ENCODE assay signal across 12 cellular contexts in genomic region chr12:82524020-82524419, GRCh38.
DNase-seq lines count a peak whose midpoint lies in the region; ATAC-seq, FAIRE-seq and TF ChIP-seq lines count a peak whose summit lies in the region.
"Had no signal": no experiment of that assay in that cellular context is flagged by ENCODE, and none has a peak within 500 bp of the region (broad histone marks: within the 10 kb centered on the region; RNA-seq: fewer than 3 reads in every experiment).

No MANE protein-coding gene starts in this region.

- no peaks in the 10 kb centered on the region for H3K9me3 ChIP-seq in suprapubic skin
- H3K9me3 ChIP-seq: tibial artery had no signal

- DNase-seq in glomerular visceral epithelial cell (ENCODE audit: extremely low spot score) (peak; percentile 43), substantia nigra (lab: John Stamatoyannopoulos, UW) (peak in 1 of 49 donors; percentile 2), suprapubic skin (ENCODE audit: low spot score in 2 of 2) (no peak), SKM-1 (lab: John Stamatoyannopoulos, UW; ENCODE audit: unreplicated experiment) (no peak), frontal cortex (ENCODE audit: low spot score in 2 of 2) (no peak), germinal center (ENCODE audit: low spot score) (no peak)
- DNase-seq: activated CD4-positive, alpha-beta T cell treated with anti-CD3 and anti-CD28 coated beads, Interleukin-2, amount 50 U/mL, for 1 hour; erythroblast; NCI-H2081; tibial artery had no signal

- TF ChIP-seq POLR2A in suprapubic skin (IDR thresholded peaks at IDR 0.05), result no peak

- no peaks in the 10 kb centered on the region for H3K27me3 ChIP-seq in suprapubic skin

- H3K36me3 ChIP-seq in suprapubic skin, result no peaks in the 10 kb centered on the region
- H3K36me3 ChIP-seq: tibial artery had no signal

- 45% methylated on average over 3 of the region's 3 CpGs for WGBS in suprapubic skin

- TF ChIP-seq EP300 in suprapubic skin (IDR thresholded peaks at IDR 0.05), result no peak

- TF ChIP-seq CTCF in suprapubic skin (IDR thresholded peaks at IDR 0.05), result no peak

- H3K4me3 ChIP-seq in suprapubic skin, result no peak overlapping the region
- H3K4me3 ChIP-seq: tibial artery had no signal

- H3K27ac ChIP-seq in substantia nigra (ENCODE audit: low read depth, low read length, poor library complexity, severe bottlenecking) (peak overlapping the region; percentile 60), suprapubic skin (no peak overlapping the region)
- H3K27ac ChIP-seq: tibial artery had no signal

- H3K4me1 ChIP-seq in suprapubic skin, result no peaks in the 10 kb centered on the region
- H3K4me1 ChIP-seq: tibial artery had no signal

- no peak for FAIRE-seq in frontal cortex (lab: Jason Lieb, UNC)

- ATAC-seq in GM19452 (IDR thresholded peaks at IDR 0.05; ENCODE audit: unreplicated experiment), result peak; percentile 66
- peak; percentile 67 for ATAC-seq in HG03175 (IDR thresholded peaks at IDR 0.05; ENCODE audit: unreplicated experiment)
